In the genomic region with DNA sequence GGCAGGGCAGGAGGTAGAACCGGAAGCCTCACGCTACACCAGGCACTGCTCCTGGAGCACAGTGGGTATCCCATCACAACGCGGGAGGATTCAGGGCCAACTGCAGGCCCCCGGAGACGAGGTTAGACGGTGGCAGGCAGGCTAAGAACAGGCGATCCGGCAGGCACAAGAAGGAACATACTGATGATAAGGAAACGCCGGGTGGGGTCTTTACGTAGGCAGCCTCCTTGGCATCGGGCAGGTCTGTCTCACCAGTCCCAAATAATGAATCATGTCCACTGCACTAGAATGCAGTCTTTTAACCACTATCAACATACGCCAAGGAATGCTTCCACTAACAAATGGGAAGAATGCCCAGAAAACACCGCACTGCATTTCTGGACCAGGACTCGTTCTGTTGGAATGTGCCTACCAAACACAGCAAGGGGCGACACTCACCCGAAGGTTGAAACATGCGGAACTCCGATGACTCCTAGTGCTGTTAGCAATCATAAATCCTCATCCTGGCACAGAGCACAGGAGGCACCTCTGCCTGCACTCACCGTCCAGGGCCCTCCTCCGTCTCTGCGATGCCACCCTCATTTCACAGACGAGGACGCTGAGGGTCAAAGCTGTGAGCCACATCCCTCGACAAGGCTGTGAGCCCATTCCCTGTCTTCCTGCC, we compare ENCODE assay signal across 9 cellular contexts. TPM values are rescaled to one million over a fixed set of nuclear protein-coding genes. Genes with fewer than 3 reads are reported as not detected.
DNase-seq lines count a peak whose midpoint lies in the region; ATAC-seq, FAIRE-seq and TF ChIP-seq lines count a peak whose summit lies in the region.
"Had no signal": no experiment of that assay in that cellular context is flagged by ENCODE, and none has a peak within 500 bp of the region (broad histone marks: within the 10 kb centered on the region; RNA-seq: fewer than 3 reads in every experiment).

No MANE protein-coding gene starts in this region.

- H3K4me1 ChIP-seq in right cardiac atrium (ENCODE audit: control insufficient read depth, insufficient read depth, low read length) (no peaks in the 10 kb centered on the region), skeletal muscle satellite cell (ENCODE audit: control insufficient read depth, insufficient read depth, low read length) (peaks cover 45% of the 10 kb centered on the region)

- peak; percentile 99 for DNase-seq in H4 (ENCODE audit: low spot score)
- DNase-seq in astrocyte of the cerebellum (ENCODE audit: low read depth), result peak; percentile 100
- peak in 2 of 3 donors; percentile 61 to 64 for DNase-seq in right cardiac atrium
- DNase-seq in cortex of kidney (lab: John Stamatoyannopoulos, UW), result no peak
- no peak for DNase-seq in GM12891 (ENCODE audit: insufficient read length, low spot score)
- DNase-seq in stimulated activated naive CD8-positive, alpha-beta T cell treated with anti-CD3 and anti-CD28 coated beads, Interleukin-15, amount 100 ng/mL, for 72 hours, result no peak

- in situ Hi-C loops in astrocyte of the cerebellum (cut with HindIII; ENCODE audit: low sequenced_read_pairs), result no loop called here

- TF ChIP-seq POLR2A in GM12891 (IDR thresholded peaks at IDR 0.05; ENCODE audit: low read depth, low read length), result no peak

- H3K9me3 ChIP-seq in right cardiac atrium (ENCODE audit: control insufficient read depth, low read length) (no peaks in the 10 kb centered on the region), skeletal muscle satellite cell (replicated peaks; ENCODE audit: low read length) (no peaks in the 10 kb centered on the region)

- TF ChIP-seq CTCF in astrocyte of the cerebellum (IDR thresholded peaks at IDR 0.05; ENCODE audit: low read depth, low read length, missing control alignments), result peak; percentile 6

- no peaks in the 10 kb centered on the region for H3K27me3 Mint-ChIP-seq in stimulated activated naive CD8-positive, alpha-beta T cell treated with anti-CD3 and anti-CD28 coated beads, Interleukin-15, amount 100 ng/mL, for 72 hours

- H3K27me3 ChIP-seq in right cardiac atrium (ENCODE audit: control insufficient read depth, insufficient read depth) (no peaks in the 10 kb centered on the region), skeletal muscle satellite cell (ENCODE audit: control insufficient read depth, insufficient read depth, low read length) (no peaks in the 10 kb centered on the region)

- H3K36me3 ChIP-seq in skeletal muscle satellite cell (ENCODE audit: insufficient read depth, low read length), result peaks cover 9% of the 10 kb centered on the region

- peak overlapping the region; percentile 82 for H3K9ac ChIP-seq in skeletal muscle satellite cell (ENCODE audit: low read depth, low read length)

- H3K4me2 ChIP-seq in skeletal muscle satellite cell (ENCODE audit: low read length), result peak overlapping the region; percentile 79

- H3K9me3 Mint-ChIP-seq in stimulated activated naive CD8-positive, alpha-beta T cell treated with anti-CD3 and anti-CD28 coated beads, Interleukin-15, amount 100 ng/mL, for 72 hours, result no peaks in the 10 kb centered on the region
- H3K9me3 Mint-ChIP-seq: stimulated activated effector memory CD8-positive, alpha-beta T cell treated with anti-CD3 and anti-CD28 coated beads, Interleukin-12 subunit alpha, Interleukin-12 subunit beta, amount 100 ng/mL, for 72 hours had no signal

- FAIRE-seq in GM12891 (lab: Jason Lieb, UNC), result no peak

- no peak overlapping the region for H3K27ac Mint-ChIP-seq in stimulated activated naive CD8-positive, alpha-beta T cell treated with anti-CD3 and anti-CD28 coated beads, Interleukin-15, amount 100 ng/mL, for 72 hours
- H3K27ac Mint-ChIP-seq: stimulated activated effector memory CD8-positive, alpha-beta T cell treated with anti-CD3 and anti-CD28 coated beads, Interleukin-12 subunit alpha, Interleukin-12 subunit beta, amount 100 ng/mL, for 72 hours had no signal

- intact Hi-C loops in right cardiac atrium (cut with DNase I), result no loop called here

- H3K4me1 Mint-ChIP-seq in stimulated activated naive CD8-positive, alpha-beta T cell treated with anti-CD3 and anti-CD28 coated beads, Interleukin-15, amount 100 ng/mL, for 72 hours, result peaks cover 52% of the 10 kb centered on the region
- H3K4me1 Mint-ChIP-seq: stimulated activated effector memory CD8-positive, alpha-beta T cell treated with anti-CD3 and anti-CD28 coated beads, Interleukin-12 subunit alpha, Interleukin-12 subunit beta, amount 100 ng/mL, for 72 hours had no signal

- WGBS in right cardiac atrium, result 54% methylated on average over 26 of the region's 26 CpGs

- ATAC-seq in right cardiac atrium (peak; percentile 68 to 80), GM21526 (IDR thresholded peaks at IDR 0.05; ENCODE audit: low FRiP score, unreplicated experiment) (no peak)
- no peak for ATAC-seq in stimulated activated naive CD8-positive, alpha-beta T cell treated with anti-CD3 and anti-CD28 coated beads, Interleukin-15, amount 100 ng/mL, for 72 hours
- ATAC-seq: stimulated activated effector memory CD8-positive, alpha-beta T cell treated with anti-CD3 and anti-CD28 coated beads, Interleukin-12 subunit alpha, Interleukin-12 subunit beta, amount 100 ng/mL, for 72 hours had no signal

- H3K4me3 Mint-ChIP-seq in stimulated activated naive CD8-positive, alpha-beta T cell treated with anti-CD3 and anti-CD28 coated beads, Interleukin-15, amount 100 ng/mL, for 72 hours, result no peak overlapping the region
- H3K4me3 Mint-ChIP-seq: stimulated activated effector memory CD8-positive, alpha-beta T cell treated with anti-CD3 and anti-CD28 coated beads, Interleukin-12 subunit alpha, Interleukin-12 subunit beta, amount 100 ng/mL, for 72 hours had no signal

- H3K4me3 ChIP-seq in astrocyte of the cerebellum (ENCODE audit: low read depth, low read length) (peak overlapping the region; percentile 22), right cardiac atrium (ENCODE audit: low read length) (no peak overlapping the region), skeletal muscle satellite cell (ENCODE audit: low read length) (peak overlapping the region; percentile 63)

- H3K27ac ChIP-seq in right cardiac atrium (ENCODE audit: low read length), result peak overlapping the region; percentile 46

TF ChIP-seq in GM12891, 5 proteins besides CTCF, POLR2A, EP300 and RAD21:
- TF ChIP-seq POU2F2 (IDR thresholded peaks at IDR 0.05; ENCODE audit: low read depth, low read length) (no peak), PAX5 (IDR thresholded peaks at IDR 0.05; ENCODE audit: insufficient read depth, low read length, severe bottlenecking) (no peak), SPI1 (IDR thresholded peaks at IDR 0.05; ENCODE audit: low read depth, low read length) (no peak), POLR2AphosphoS5 (IDR thresholded peaks at IDR 0.05; ENCODE audit: low read depth, low read length) (no peak), TAF1 (IDR thresholded peaks at IDR 0.05; ENCODE audit: low read depth, low read length) (no peak)

RNA-seq across cellular contexts. Expression of a gene that starts 35.2 kb away (rescaled TPM):
- 7.0 and 7.4 TPM in 2 replicates for total RNA-seq in H4 (2014; rRNA removed; shearing (Covaris generic))
- 10 to 100 TPM; 11.0 to 16.2 (median 12.3) TPM for total RNA-seq in right cardiac atrium
- polyA plus RNA-seq in right cardiac atrium, result 4.8 TPM
- 19.5 and 21.2 TPM in 2 replicates for total RNA-seq in skeletal muscle satellite cell (2012; rRNA removed)
- 10.7 TPM for polyA plus RNA-seq in GM12891 (2012; ENCODE audit: low read depth, missing spikeins)

Comparison
In these comparisons a context has a peak if more than half of its experiments do, and no peak if none do; other contexts are left out.
1. DNase-seq: peak in H4 (single experiment), astrocyte of the cerebellum (single experiment) and right cardiac atrium (2 of 3); none in cortex of kidney (single experiment), GM12891 (single experiment) and stimulated activated naive CD8-positive, alpha-beta T cell treated with anti-CD3 and anti-CD28 coated beads, Interleukin-15, amount 100 ng/mL, for 72 hours (0 of 2).
2. ATAC-seq: peak in right cardiac atrium (2 of 2); none in GM21526 (single experiment) and stimulated activated naive CD8-positive, alpha-beta T cell treated with anti-CD3 and anti-CD28 coated beads, Interleukin-15, amount 100 ng/mL, for 72 hours (single experiment).